1 cellular context compared by ENCODE assay signal in the genomic region with DNA sequence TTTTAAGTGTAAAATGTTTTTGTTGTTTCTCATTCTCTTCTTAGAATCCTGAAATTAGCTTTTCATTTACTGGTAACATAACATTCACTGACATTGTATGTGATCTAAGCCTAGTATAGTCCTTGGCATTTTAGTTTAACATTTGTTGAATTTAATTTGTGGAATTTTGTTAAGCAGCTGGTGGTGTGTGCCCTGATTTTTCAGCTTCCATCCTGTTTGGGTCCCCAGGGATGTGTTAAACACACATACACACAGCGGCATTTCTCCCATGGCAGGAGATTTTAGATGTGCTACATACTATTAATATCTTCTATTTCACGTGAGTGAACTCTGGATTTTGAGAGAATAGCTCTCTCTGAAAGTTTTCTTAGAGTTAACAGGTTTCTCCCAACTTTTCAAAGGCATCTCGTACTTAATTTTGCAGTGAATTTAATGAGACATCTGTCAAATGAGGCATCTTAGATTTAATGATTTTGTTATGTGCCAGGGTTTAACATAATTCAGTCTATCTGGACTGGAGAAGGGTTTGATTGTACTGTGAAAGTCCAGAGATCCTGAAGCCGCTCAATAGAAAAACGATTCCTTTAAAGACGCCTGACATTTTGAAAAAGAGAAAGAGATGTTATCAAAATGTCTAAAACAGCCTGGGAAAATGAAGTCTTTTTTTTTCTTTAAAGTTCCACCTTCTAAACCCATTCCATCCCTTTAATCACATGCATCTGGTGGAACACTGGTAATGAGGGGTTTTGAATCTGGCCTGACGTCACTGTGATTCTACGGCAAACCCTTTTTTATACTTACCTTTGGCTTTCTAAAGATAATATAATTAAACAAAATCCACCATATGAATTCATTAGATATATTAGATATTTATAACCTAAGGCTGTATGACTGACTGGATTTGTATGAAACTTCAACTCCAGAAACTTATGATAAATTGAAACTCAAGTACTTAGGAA.
A peak's percentile ranks its signal among the peaks of the same experiment; 100 is the strongest.
TF ChIP-seq lines count a peak whose summit lies in the region.

No MANE protein-coding gene starts in this region.

TF ChIP-seq in HEK293, 187 proteins besides CTCF, POLR2A, EP300 and RAD21 (continued from another document):
- TF ChIP-seq, protein P1, sequence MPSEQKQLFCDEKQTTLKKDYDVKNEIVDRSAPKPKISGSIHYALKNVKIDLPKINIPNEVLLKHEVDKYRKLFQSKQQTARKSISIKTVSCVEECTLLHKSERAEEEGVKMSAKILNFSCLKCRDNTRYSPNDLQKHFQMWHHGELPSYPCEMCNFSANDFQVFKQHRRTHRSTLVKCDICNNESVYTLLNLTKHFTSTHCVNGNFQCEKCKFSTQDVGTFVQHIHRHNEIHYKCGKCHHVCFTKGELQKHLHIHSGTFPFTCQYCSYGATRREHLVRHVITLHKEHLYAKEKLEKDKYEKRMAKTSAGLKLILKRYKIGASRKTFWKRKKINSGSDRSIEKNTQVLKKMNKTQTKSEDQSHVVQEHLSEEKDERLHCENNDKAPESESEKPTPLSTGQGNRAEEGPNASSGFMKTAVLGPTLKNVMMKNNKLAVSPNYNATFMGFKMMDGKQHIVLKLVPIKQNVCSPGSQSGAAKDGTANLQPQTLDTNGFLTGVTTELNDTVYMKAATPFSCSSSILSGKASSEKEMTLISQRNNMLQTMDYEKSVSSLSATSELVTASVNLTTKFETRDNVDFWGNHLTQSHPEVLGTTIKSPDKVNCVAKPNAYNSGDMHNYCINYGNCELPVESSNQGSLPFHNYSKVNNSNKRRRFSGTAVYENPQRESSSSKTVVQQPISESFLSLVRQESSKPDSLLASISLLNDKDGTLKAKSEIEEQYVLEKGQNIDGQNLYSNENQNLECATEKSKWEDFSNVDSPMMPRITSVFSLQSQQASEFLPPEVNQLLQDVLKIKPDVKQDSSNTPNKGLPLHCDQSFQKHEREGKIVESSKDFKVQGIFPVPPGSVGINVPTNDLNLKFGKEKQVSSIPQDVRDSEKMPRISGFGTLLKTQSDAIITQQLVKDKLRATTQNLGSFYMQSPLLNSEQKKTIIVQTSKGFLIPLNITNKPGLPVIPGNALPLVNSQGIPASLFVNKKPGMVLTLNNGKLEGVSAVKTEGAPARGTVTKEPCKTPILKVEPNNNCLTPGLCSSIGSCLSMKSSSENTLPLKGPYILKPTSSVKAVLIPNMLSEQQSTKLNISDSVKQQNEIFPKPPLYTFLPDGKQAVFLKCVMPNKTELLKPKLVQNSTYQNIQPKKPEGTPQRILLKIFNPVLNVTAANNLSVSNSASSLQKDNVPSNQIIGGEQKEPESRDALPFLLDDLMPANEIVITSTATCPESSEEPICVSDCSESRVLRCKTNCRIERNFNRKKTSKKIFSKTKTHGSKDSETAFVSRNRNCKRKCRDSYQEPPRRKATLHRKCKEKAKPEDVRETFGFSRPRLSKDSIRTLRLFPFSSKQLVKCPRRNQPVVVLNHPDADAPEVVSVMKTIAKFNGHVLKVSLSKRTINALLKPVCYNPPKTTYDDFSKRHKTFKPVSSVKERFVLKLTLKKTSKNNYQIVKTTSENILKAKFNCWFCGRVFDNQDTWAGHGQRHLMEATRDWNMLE (tag by site-specific recombination; conservative IDR thresholded peaks at IDR 0.05; ENCODE audit: low read depth), result no peak
- TF ChIP-seq SP7 (tag by site-specific recombination; IDR thresholded peaks at IDR 0.05) (0 out of 2 replicates have a peak, but pooled peaks have one; percentile 53), ZNF341 (tag by site-specific recombination; IDR thresholded peaks at IDR 0.05; ENCODE audit: low read depth) (no peak), MEIS1 (CRISPR knock-in tag; IDR thresholded peaks at IDR 0.05; ENCODE audit: borderline replicate concordance) (no peak)
